Comparison of ENCODE assay signal across 1 cellular context in genomic region chr16:89562939-89563338, GRCh38.
TF ChIP-seq lines count a peak whose summit lies in the region.

No MANE protein-coding gene starts in this region.

TF ChIP-seq in HCT116, 20 proteins besides CTCF, POLR2A, EP300 and RAD21 (continued from another document):
- TF ChIP-seq TCF7L2 (IDR thresholded peaks at IDR 0.05; ENCODE audit: borderline replicate concordance, extremely low read depth, insufficient read depth, insufficient read length) (no peak), JUND (IDR thresholded peaks at IDR 0.05) (no peak), ZFX (IDR thresholded peaks at IDR 0.05) (no peak), CBX3 (IDR thresholded peaks at IDR 0.05; ENCODE audit: low read depth) (no peak), SP1 (IDR thresholded peaks at IDR 0.05; ENCODE audit: low read depth) (no peak), EGR1 (IDR thresholded peaks at IDR 0.05; ENCODE audit: low read depth) (no peak), ATF3 (IDR thresholded peaks at IDR 0.05) (no peak), EZH2phosphoT487 (IDR thresholded peaks at IDR 0.05; ENCODE audit: borderline replicate concordance) (no peak), ZNF274 (IDR thresholded peaks at IDR 0.05; ENCODE audit: low read depth, low read length) (no peak), ELF1 (IDR thresholded peaks at IDR 0.05; ENCODE audit: borderline replicate concordance, low read depth) (no peak), ZBTB33 (IDR thresholded peaks at IDR 0.05; ENCODE audit: extremely low read depth, insufficient replicate concordance, low read length) (no peak), POLR2AphosphoS5 (IDR thresholded peaks at IDR 0.05; ENCODE audit: low read depth, low read length) (no peak), MAX (IDR thresholded peaks at IDR 0.05) (no peak), SRF (IDR thresholded peaks at IDR 0.05; ENCODE audit: low read depth) (no peak)
TF ChIP-seq in HCT116: peak in this region for 0.
